Comparison of ENCODE assay signal across 1 cellular context in the genomic region with DNA sequence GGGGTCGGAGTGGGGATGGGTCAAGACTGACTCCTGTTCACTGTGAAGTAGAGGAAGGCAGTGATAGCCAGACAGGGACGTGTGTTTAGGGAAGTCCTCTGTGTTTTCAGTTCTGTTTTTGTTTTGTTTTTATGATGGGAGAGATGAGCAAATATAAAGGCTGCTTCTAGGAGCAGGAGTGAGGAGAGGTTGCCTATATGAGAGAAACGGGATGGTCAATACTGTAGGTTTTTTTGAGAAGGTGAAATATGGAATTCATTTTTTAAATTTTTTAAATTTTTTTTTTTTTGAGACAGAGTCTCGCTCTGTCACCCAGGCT.
A peak's percentile ranks its signal among the peaks of the same experiment; 100 is the strongest.
TF ChIP-seq lines count a peak whose summit lies in the region.

No MANE protein-coding gene starts in this region.

TF ChIP-seq in GM12878, 131 proteins besides CTCF, POLR2A, EP300 and RAD21:
- TF ChIP-seq KLF5 (IDR thresholded peaks at IDR 0.05; ENCODE audit: partially characterized antibody) (no peak), MTA3 (IDR thresholded peaks at IDR 0.05; ENCODE audit: borderline replicate concordance, low read length) (no peak), SPI1 (IDR thresholded peaks at IDR 0.05; ENCODE audit: borderline replicate concordance, insufficient read depth, low read depth, low read length) (peak; percentile 77; the same call in 1 of the 2 replicates), RB1 (IDR thresholded peaks at IDR 0.05; ENCODE audit: borderline replicate concordance) (no peak), WRNIP1 (IDR thresholded peaks at IDR 0.05; ENCODE audit: borderline replicate concordance, low read depth, low read length) (no peak), IKZF2 (IDR thresholded peaks at IDR 0.05) (peak in 1 of 2 experiments; percentile 14; a peak in 1 of 4 replicates)
